ENCODE assay signal across 21 cellular contexts in the genomic region with DNA sequence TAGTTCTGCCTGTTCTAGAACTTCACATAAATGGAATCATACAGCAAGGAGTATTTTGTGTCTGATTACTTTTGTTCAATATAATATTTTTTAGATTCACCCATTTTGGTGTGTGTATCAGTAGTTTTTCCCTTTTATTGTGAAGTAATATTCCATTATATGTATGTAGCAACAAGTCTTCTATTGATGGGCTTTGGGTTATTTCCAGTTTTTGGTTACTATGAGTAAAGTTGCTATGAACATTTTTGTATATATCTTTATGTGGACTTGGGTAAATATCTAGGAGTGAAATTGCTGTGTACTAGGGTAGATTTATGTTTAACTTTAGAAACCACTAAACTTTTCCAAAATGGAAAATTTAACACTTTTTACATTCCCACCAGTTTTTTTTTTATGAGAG. TPM values are rescaled to one million over a fixed set of nuclear protein-coding genes. Genes with fewer than 3 reads are reported as not detected.
DNase-seq lines count a peak whose midpoint lies in the region; ATAC-seq and TF ChIP-seq lines count a peak whose summit lies in the region.
"Had no signal": no experiment of that assay in that cellular context is flagged by ENCODE, and none has a peak within 500 bp of the region (broad histone marks: within the 10 kb centered on the region; RNA-seq: fewer than 3 reads in every experiment).

No MANE protein-coding gene starts in this region.

- H3K9me3 Mint-ChIP-seq in stimulated activated naive CD8-positive, alpha-beta T cell treated with anti-CD3 and anti-CD28 coated beads, Interleukin-15, Interleukin-2, amounts not matched to agents 100 ng/mL and 50 ng/mL, for 24 hours: no peaks in the 10 kb centered on the region
- H3K9me3 Mint-ChIP-seq in stimulated activated naive CD8-positive, alpha-beta T cell treated with anti-CD3 and anti-CD28 coated beads, Interleukin-15, amount 100 ng/mL, for 72 hours: no peaks in the 10 kb centered on the region
- H3K9me3 Mint-ChIP-seq: activated T-helper 1 cell treated with anti-CD3 and anti-CD28 coated beads, Interleukin-12 subunit alpha, Interleukin-12 subunit beta, Interleukin-2, Interleukin-4 antibody, amounts not matched to agents 30 ng/mL and 10 ng/mL and 1 ng/mL, durations not matched to agents 14 hours and 24 hours and 36 hours; CD4-positive, alpha-beta T cell; endodermal cell had no signal

- no peak overlapping the region for H3K4me3 ChIP-seq in SK-N-MC
- H3K4me3 ChIP-seq in fibroblast of the aortic adventitia (ENCODE audit: low read depth, low read length): no peak overlapping the region
- H3K4me3 ChIP-seq in suprapubic skin: no peak overlapping the region
- H3K4me3 ChIP-seq: right lobe of liver had no signal

- peak overlapping the region; percentile 62; the same call in 1 of the 2 replicates for H3K27ac ChIP-seq in SK-N-MC
- no peak overlapping the region for H3K27ac ChIP-seq in suprapubic skin
- H3K27ac ChIP-seq: parathyroid adenoma, right lobe of liver had no signal

- H3K27ac Mint-ChIP-seq in stimulated activated naive CD8-positive, alpha-beta T cell treated with anti-CD3 and anti-CD28 coated beads, Interleukin-15, Interleukin-2, amounts not matched to agents 100 ng/mL and 50 ng/mL, for 24 hours: peak overlapping the region; percentile 50
- H3K27ac Mint-ChIP-seq in stimulated activated naive CD8-positive, alpha-beta T cell treated with anti-CD3 and anti-CD28 coated beads, Interleukin-15, amount 100 ng/mL, for 72 hours: no peak overlapping the region
- H3K27ac Mint-ChIP-seq: activated T-helper 1 cell treated with anti-CD3 and anti-CD28 coated beads, Interleukin-12 subunit alpha, Interleukin-12 subunit beta, Interleukin-2, Interleukin-4 antibody, amounts not matched to agents 30 ng/mL and 10 ng/mL and 1 ng/mL, durations not matched to agents 14 hours and 24 hours and 36 hours; CD4-positive, alpha-beta T cell; endodermal cell; nephron progenitor cell had no signal

- H3K36me3 Mint-ChIP-seq in stimulated activated naive CD8-positive, alpha-beta T cell treated with anti-CD3 and anti-CD28 coated beads, Interleukin-15, Interleukin-2, amounts not matched to agents 100 ng/mL and 50 ng/mL, for 24 hours (ENCODE audit: low read depth): peaks cover 19% of the 10 kb centered on the region

- H3K27me3 Mint-ChIP-seq in stimulated activated naive CD8-positive, alpha-beta T cell treated with anti-CD3 and anti-CD28 coated beads, Interleukin-15, Interleukin-2, amounts not matched to agents 100 ng/mL and 50 ng/mL, for 24 hours: no peaks in the 10 kb centered on the region
- no peaks in the 10 kb centered on the region for H3K27me3 Mint-ChIP-seq in stimulated activated naive CD8-positive, alpha-beta T cell treated with anti-CD3 and anti-CD28 coated beads, Interleukin-15, amount 100 ng/mL, for 72 hours
- H3K27me3 Mint-ChIP-seq: CD4-positive, alpha-beta T cell had no signal

- no peak for TF ChIP-seq EP300 in suprapubic skin (IDR thresholded peaks at IDR 0.05)

- TF ChIP-seq CTCF in fibroblast of the aortic adventitia (IDR thresholded peaks at IDR 0.05; ENCODE audit: insufficient read depth, low read length): no peak
- no peak for TF ChIP-seq CTCF in suprapubic skin (IDR thresholded peaks at IDR 0.05)

- no peaks in the 10 kb centered on the region for H3K9me3 ChIP-seq in SK-N-MC (ENCODE audit: low read depth, low read length)
- H3K9me3 ChIP-seq in suprapubic skin: no peaks in the 10 kb centered on the region
- H3K9me3 ChIP-seq: right lobe of liver had no signal

- peaks cover 43% of the 10 kb centered on the region for H3K4me1 ChIP-seq in suprapubic skin
- H3K4me1 ChIP-seq: parathyroid adenoma had no signal

- no peaks in the 10 kb centered on the region for H3K27me3 ChIP-seq in suprapubic skin
- H3K27me3 ChIP-seq: right lobe of liver had no signal

- no peaks in the 10 kb centered on the region for H3K36me3 ChIP-seq in SK-N-MC (ENCODE audit: insufficient read depth, low read length)
- H3K36me3 ChIP-seq in suprapubic skin: no peaks in the 10 kb centered on the region
- H3K36me3 ChIP-seq: right lobe of liver had no signal

- H3K9ac ChIP-seq in SK-N-MC (ENCODE audit: insufficient read length): no peak overlapping the region
- H3K9ac ChIP-seq: parathyroid adenoma had no signal

- DNase-seq in stimulated activated naive CD8-positive, alpha-beta T cell treated with anti-CD3 and anti-CD28 coated beads, Interleukin-15, amount 100 ng/mL, for 72 hours: no peak
- DNase-seq in SK-N-MC (ENCODE audit: low read depth, low spot score) (no peak), fibroblast of the aortic adventitia (ENCODE audit: low read depth) (peak; percentile 23), NCI-H1105 (lab: John Stamatoyannopoulos, UW) (no peak), suprapubic skin (ENCODE audit: low spot score in 2 of 2) (no peak), NAMALWA (ENCODE audit: low spot score) (no peak)
- DNase-seq: CD4-positive, alpha-beta T cell; cortex of kidney; endodermal cell; left colon; midbrain; NCI-H1930; NCI-H748 treated with DMSO at 0.1 percent for 48 hours; nephron progenitor cell; right lobe of liver; Right ventricle myocardium superior had no signal

- TF ChIP-seq POLR2A in suprapubic skin (IDR thresholded peaks at IDR 0.05): no peak

- no peak for ATAC-seq in stimulated activated naive CD8-positive, alpha-beta T cell treated with anti-CD3 and anti-CD28 coated beads, Interleukin-15, amount 100 ng/mL, for 72 hours
- no peak for ATAC-seq in HG02973 (IDR thresholded peaks at IDR 0.05; ENCODE audit: unreplicated experiment)
- ATAC-seq: left colon, right lobe of liver had no signal

- peaks cover 66% of the 10 kb centered on the region for H3K4me1 Mint-ChIP-seq in stimulated activated naive CD8-positive, alpha-beta T cell treated with anti-CD3 and anti-CD28 coated beads, Interleukin-15, Interleukin-2, amounts not matched to agents 100 ng/mL and 50 ng/mL, for 24 hours (ENCODE audit: low read depth)
- H3K4me1 Mint-ChIP-seq in stimulated activated naive CD8-positive, alpha-beta T cell treated with anti-CD3 and anti-CD28 coated beads, Interleukin-15, amount 100 ng/mL, for 72 hours: peaks cover 70% of the 10 kb centered on the region
- H3K4me1 Mint-ChIP-seq: nephron progenitor cell had no signal

- H3K4me3 Mint-ChIP-seq in stimulated activated naive CD8-positive, alpha-beta T cell treated with anti-CD3 and anti-CD28 coated beads, Interleukin-15, Interleukin-2, amounts not matched to agents 100 ng/mL and 50 ng/mL, for 24 hours: peak overlapping the region; percentile 9
- no peak overlapping the region for H3K4me3 Mint-ChIP-seq in stimulated activated naive CD8-positive, alpha-beta T cell treated with anti-CD3 and anti-CD28 coated beads, Interleukin-15, amount 100 ng/mL, for 72 hours
- H3K4me3 Mint-ChIP-seq: activated T-helper 1 cell treated with anti-CD3 and anti-CD28 coated beads, Interleukin-12 subunit alpha, Interleukin-12 subunit beta, Interleukin-2, Interleukin-4 antibody, amounts not matched to agents 30 ng/mL and 10 ng/mL and 1 ng/mL, durations not matched to agents 14 hours and 24 hours and 36 hours; brain; CD4-positive, alpha-beta T cell; endodermal cell; nephron progenitor cell had no signal

RNA-seq across cellular contexts. Expression of gene ADK, which starts 35.7 kb away (rescaled TPM):
- total RNA-seq in fibroblast of the aortic adventitia (ENCODE audit: low replicate concordance): 26.7 and 96.8 TPM in 2 replicates
- total RNA-seq in suprapubic skin: 10 to 100 TPM; 33.0 to 57.3 (median 48.0) TPM

RNA-seq across cellular contexts. Expression of gene AP3M1, which starts 36.0 kb away (rescaled TPM):
- total RNA-seq in fibroblast of the aortic adventitia (ENCODE audit: low replicate concordance) (34.8 and 55.8 TPM in 2 replicates), suprapubic skin (10 to 100 TPM; 19.7 to 24.7 (median 21.1) TPM)
